In genomic region chr11:107591446-107592236, GRCh38 we compare ENCODE assay signal across 8 cellular contexts. TPM values are rescaled to one million over a fixed set of nuclear protein-coding genes. Genes with fewer than 3 reads are reported as not detected.
DNase-seq lines count a peak whose midpoint lies in the region; ATAC-seq and TF ChIP-seq lines count a peak whose summit lies in the region.

No MANE protein-coding gene starts in this region.

- TF ChIP-seq CTCF in endothelial cell (IDR thresholded peaks at IDR 0.05; ENCODE audit: unreplicated experiment): no peak
- no peak for TF ChIP-seq CTCF in natural killer cell (IDR thresholded peaks at IDR 0.05)
- TF ChIP-seq CTCF in upper lobe of left lung (IDR thresholded peaks at IDR 0.05): no peak

- intact Hi-C loops in natural killer cell (cut with micrococcal nuclease): no loop called here

- no peak overlapping the region for H3K27ac Mint-ChIP-seq in endothelial cell (ENCODE audit: unreplicated experiment)
- H3K27ac Mint-ChIP-seq in natural killer cell: peak overlapping the region in 1 of 2 donors; percentile 27

- TF ChIP-seq EP300 in upper lobe of left lung (IDR thresholded peaks at IDR 0.05): no peak

- H3K9me3 Mint-ChIP-seq in endothelial cell (ENCODE audit: unreplicated experiment) (no peaks in the 10 kb centered on the region), natural killer cell (no peaks in the 10 kb centered on the region)

- DNase-seq in NCI-H748 (lab: John Stamatoyannopoulos, UW; ENCODE audit: unreplicated experiment) (peak; percentile 39), NCI-H748 treated with DMSO at 0.1 percent for 48 hours (lab: John Stamatoyannopoulos, UW) (no peak), endothelial cell (ENCODE audit: low spot score) (peak; percentile 24), natural killer cell (no peak), upper lobe of left lung (peak in 1 of 2 donors; percentile 83), DMS153 treated with DMSO at 0.1 percent for 48 hours (lab: John Stamatoyannopoulos, UW; ENCODE audit: unreplicated experiment) (no peak)
- DNase-seq in activated CD4-positive, alpha-beta T cell treated with anti-CD3 and anti-CD28 coated beads for 4 hours: peak; percentile 39 to 47

- peaks cover 17% of the 10 kb centered on the region for H3K27me3 Mint-ChIP-seq in endothelial cell (ENCODE audit: unreplicated experiment)
- H3K27me3 Mint-ChIP-seq in natural killer cell (ENCODE audit: low read depth in 2 of 2): peaks cover 58 to 78% of the 10 kb centered on the region in 2 donors

- H3K36me3 Mint-ChIP-seq in endothelial cell (ENCODE audit: low read depth, unreplicated experiment) (no peaks in the 10 kb centered on the region), natural killer cell (no peaks in the 10 kb centered on the region)

- peak overlapping the region in 3 of 4 donors; percentile 53 to 64 (median 60) for H3K4me3 ChIP-seq in upper lobe of left lung

- H3K4me3 Mint-ChIP-seq in endothelial cell (ENCODE audit: unreplicated experiment) (peak overlapping the region; percentile 92), natural killer cell (peak overlapping the region; percentile 82)

- no peaks in the 10 kb centered on the region for H3K9me3 ChIP-seq in upper lobe of left lung

- peaks cover 15 to 26% (median 21%) of the 10 kb centered on the region in 4 donors for H3K4me1 ChIP-seq in upper lobe of left lung

- WGBS in upper lobe of left lung, 2 donors: 2% methylated on average over 30 to 44 of the region's 46 CpGs

- peak; percentile 32 for ATAC-seq in HG03108 (IDR thresholded peaks at IDR 0.05; ENCODE audit: unreplicated experiment)
- peak; percentile 12 to 50 (median 34) for ATAC-seq in natural killer cell
- ATAC-seq in upper lobe of left lung (ENCODE audit: low FRiP score in 2 of 2): peak in 1 of 2 donors; percentile 65

- TF ChIP-seq POLR2A in upper lobe of left lung (IDR thresholded peaks at IDR 0.05): no peak

- peaks cover 0 to 25% (median 16%) of the 10 kb centered on the region in 4 donors for H3K27me3 ChIP-seq in upper lobe of left lung

- H3K27ac ChIP-seq in upper lobe of left lung: no peak overlapping the region

- H3K4me1 Mint-ChIP-seq in endothelial cell (ENCODE audit: unreplicated experiment) (peaks cover 10% of the 10 kb centered on the region), natural killer cell (peaks cover 24% of the 10 kb centered on the region in 2 donors)

- H3K36me3 ChIP-seq in upper lobe of left lung: no peaks in the 10 kb centered on the region

RNA-seq across cellular contexts. Expression of gene ELMOD1, which starts 0.7 kb away (rescaled TPM):
- total RNA-seq in endothelial cell (ENCODE audit: unreplicated experiment) (0.51 TPM), natural killer cell (not detected), upper lobe of left lung (1 to 10 TPM in 2 of 6 donors, under 1 TPM in 2, not detected in 2; 0.15 to 2.3 (median 0.81) TPM)

RNA-seq across cellular contexts. Expression of gene ALKBH8, which starts 26.1 kb away (rescaled TPM):
- total RNA-seq in endothelial cell (ENCODE audit: unreplicated experiment): 8.4 TPM
- total RNA-seq in natural killer cell: 10 to 100 TPM in 1 of 3 donors, 1 to 10 TPM in 2; 6.9 to 11.8 (median 9.0) TPM
- 10 to 100 TPM in 1 of 6 donors, 1 to 10 TPM in 5; 2.1 to 10.9 (median 6.5) TPM for total RNA-seq in upper lobe of left lung

Comparison
In these comparisons a context has a peak if more than half of its experiments do, and no peak if none do; other contexts are left out.
1. DNase-seq: peak in NCI-H748 (single experiment), activated CD4-positive, alpha-beta T cell treated with anti-CD3 and anti-CD28 coated beads for 4 hours (2 of 2) and endothelial cell (single experiment); none in NCI-H748 treated with DMSO at 0.1 percent for 48 hours (single experiment), natural killer cell (single experiment) and DMS153 treated with DMSO at 0.1 percent for 48 hours (single experiment).